Comparison of ENCODE assay signal across 14 cellular contexts in genomic region chr9:77819672-77820071, GRCh38.
A peak's percentile ranks its signal among the peaks of the same experiment; 100 is the strongest.
DNase-seq lines count a peak whose midpoint lies in the region; ATAC-seq, FAIRE-seq and TF ChIP-seq lines count a peak whose summit lies in the region.
"Had no signal": no experiment of that assay in that cellular context is flagged by ENCODE, and none has a peak within 500 bp of the region (broad histone marks: within the 10 kb centered on the region; RNA-seq: fewer than 3 reads in every experiment).

No MANE protein-coding gene starts in this region.

- no peak for TF ChIP-seq RAD21 in GM12878 (IDR thresholded peaks at IDR 0.05; ENCODE audit: insufficient read depth, low read depth, low read length)

- intact Hi-C loops in CD4-positive, alpha-beta T cell (cut with DNase I, micrococcal nuclease) = no loop called here
- intact Hi-C loops in GM12878 (cut with micrococcal nuclease; ENCODE audit: unreplicated experiment) (no loop called here), mucosa of descending colon (cut with DNase I, micrococcal nuclease) (no loop called here)

- SMC1A ChIA-PET in GM12878 (lab: Charles Lee; ENCODE audit: uncharacterized antibody, unreplicated experiment) = interaction anchor here (0.5 to 4.5 kb wide), 6 partner anchors 8 to 158 kb away, joined by 3 to 28 read pairs (median 7); no protein-coding TSS in a partner anchor

- H3K4me3 ChIP-seq in HL-60 (replicated peaks; ENCODE audit: insufficient read depth, low read length) (no peak overlapping the region), GM12878 (no peak overlapping the region), mucosa of descending colon (no peak overlapping the region)
- H3K4me3 ChIP-seq: testis had no signal

- peaks cover 33% of the 10 kb centered on the region for H3K4me1 Mint-ChIP-seq in CD4-positive, alpha-beta T cell (ENCODE audit: low read depth)
- peaks cover 14% of the 10 kb centered on the region for H3K4me1 Mint-ChIP-seq in activated T-cell treated with anti-CD3 and anti-CD28 coated beads, Interleukin-2, amount 50 U/mL, for 4 hours (ENCODE audit: low read depth)
- H3K4me1 Mint-ChIP-seq: natural killer cell had no signal

- peak; percentile 64 for ATAC-seq in CD4-positive, alpha-beta T cell (ENCODE audit: poor library complexity)
- peak; percentile 64 for ATAC-seq in GM12878
- ATAC-seq in mucosa of descending colon = peak; percentile 50
- ATAC-seq in HG02759 (IDR thresholded peaks at IDR 0.05; ENCODE audit: unreplicated experiment) = no peak
- ATAC-seq in activated T-cell treated with anti-CD3 and anti-CD28 coated beads, Interleukin-2, amount 50 U/mL, for 4 hours = no peak
- no peak for ATAC-seq in GM18505 (IDR thresholded peaks at IDR 0.05; ENCODE audit: unreplicated experiment)
- ATAC-seq: natural killer cell had no signal

- WGBS in GM12878 (ENCODE audit: insufficient coverage, insufficient replicate concordance, low lambda C conversion rate, missing lambda C conversion rate) = 9% methylated on average over 1 of the region's 1 CpG

- in situ Hi-C loops in GM12878 (cut with MboI) = no loop called here

- H3K4me1 ChIP-seq in GM12878 (ENCODE audit: control insufficient read depth, insufficient read depth, low read length) = no peaks in the 10 kb centered on the region
- H3K4me1 ChIP-seq in mucosa of descending colon (ENCODE audit: low read depth) = peaks cover 5% of the 10 kb centered on the region

- no peaks in the 10 kb centered on the region for H3K9me3 ChIP-seq in CD4-positive, alpha-beta T cell (ENCODE audit: control insufficient read depth, low read length)
- H3K9me3 ChIP-seq in GM12878 (replicated peaks; ENCODE audit: control insufficient read depth, insufficient read depth, low read length) (no peaks in the 10 kb centered on the region), mucosa of descending colon (no peaks in the 10 kb centered on the region)
- H3K9me3 ChIP-seq: testis had no signal

- RAD21 ChIA-PET in GM12878 (lab: Charles Lee; ENCODE audit: unreplicated experiment) = interaction anchor here (0.6 to 2.6 kb wide), 5 partner anchors 8 to 217 kb away, joined by 3 to 17 read pairs (median 7); no protein-coding TSS in a partner anchor

- H3K36me3 Mint-ChIP-seq in CD4-positive, alpha-beta T cell (ENCODE audit: low read depth) = peaks cover 20% of the 10 kb centered on the region
- peaks cover 6% of the 10 kb centered on the region for H3K36me3 Mint-ChIP-seq in activated T-cell treated with anti-CD3 and anti-CD28 coated beads, Interleukin-2, amount 50 U/mL, for 4 hours (ENCODE audit: insufficient read depth)
- H3K36me3 Mint-ChIP-seq: natural killer cell had no signal

- H3K79me2 ChIP-seq in GM12878 (ENCODE audit: control insufficient read depth, insufficient read depth, low read length) = no peaks in the 10 kb centered on the region

- no peak overlapping the region for H2AFZ ChIP-seq in GM12878 (ENCODE audit: control insufficient read depth, low read depth, low read length)

- H3K27me3 ChIP-seq in CD4-positive, alpha-beta T cell (ENCODE audit: control insufficient read depth, insufficient read depth, low read length) = no peaks in the 10 kb centered on the region
- H3K27me3 ChIP-seq in HL-60 (ENCODE audit: insufficient read depth, poor library complexity, severe bottlenecking) (no peaks in the 10 kb centered on the region), GM12878 (replicated peaks in 1 of 2; ENCODE audit: control insufficient read depth in 2 of 2, insufficient read depth in 2 of 2, low read length in 1 of 2) (no peaks in the 10 kb centered on the region)
- H3K27me3 ChIP-seq: testis had no signal

- CTCF ChIA-PET in CD4-positive, alpha-beta T cell (lab: Charles Lee) = no interaction called here
- CTCF ChIA-PET in GM12878 (lab: Yijun Ruan, JAX) = interaction anchor here (0.6 to 3.9 kb wide), 3 partner anchors 22 to 644 kb away, joined by 3 to 16 read pairs (median 3); no protein-coding TSS in a partner anchor

- no peak overlapping the region for H3K4me3 Mint-ChIP-seq in CD4-positive, alpha-beta T cell
- no peak overlapping the region for H3K4me3 Mint-ChIP-seq in activated T-cell treated with anti-CD3 and anti-CD28 coated beads, Interleukin-2, amount 50 U/mL, for 4 hours
- H3K4me3 Mint-ChIP-seq: dendritic cell treated with granulocyte-macrophage colony-stimulating factor and Interleukin-4, amounts not matched to agents 40 ng/mL and 50 ng/mL, for 4 days; natural killer cell had no signal

- no peak for TF ChIP-seq POLR2A in GM12878 (IDR thresholded peaks at IDR 0.05; ENCODE audit: low read depth, low read length)
- no peak for TF ChIP-seq POLR2A in GM18505 (IDR thresholded peaks at IDR 0.05; ENCODE audit: borderline replicate concordance, extremely low read depth, insufficient read depth, insufficient read length)

- H3K9ac ChIP-seq in GM12878 (ENCODE audit: control insufficient read depth, insufficient read depth, low read length) = no peak overlapping the region

- no peak overlapping the region for H3K27ac ChIP-seq in CD4-positive, alpha-beta T cell (ENCODE audit: low read depth, low read length)
- H3K27ac ChIP-seq in HL-60 (replicated peaks) (no peak overlapping the region), GM12878 (ENCODE audit: control insufficient read depth, insufficient read depth) (no peak overlapping the region)
- H3K27ac ChIP-seq: testis had no signal

- no peaks in the 10 kb centered on the region for H3K9me3 Mint-ChIP-seq in CD4-positive, alpha-beta T cell
- no peaks in the 10 kb centered on the region for H3K9me3 Mint-ChIP-seq in activated T-cell treated with anti-CD3 and anti-CD28 coated beads, Interleukin-2, amount 50 U/mL, for 4 hours
- H3K9me3 Mint-ChIP-seq: dendritic cell treated with granulocyte-macrophage colony-stimulating factor and Interleukin-4, amounts not matched to agents 40 ng/mL and 50 ng/mL, for 4 days; natural killer cell had no signal

- POLR2A ChIA-PET in CD4-positive, alpha-beta T cell (lab: Charles Lee) = interaction anchor here (0.9 kb wide), 1 partner anchor 11 kb away, joined by 3 read pairs; no protein-coding TSS in a partner anchor
- POLR2A ChIA-PET in GM12878 (lab: Charles Lee) = interaction anchor here (0.6 kb wide), 1 partner anchor 1795 kb away, joined by 4 read pairs; no protein-coding TSS in a partner anchor

- H3K27ac Mint-ChIP-seq in CD4-positive, alpha-beta T cell = no peak overlapping the region
- H3K27ac Mint-ChIP-seq: dendritic cell treated with granulocyte-macrophage colony-stimulating factor and Interleukin-4, amounts not matched to agents 40 ng/mL and 50 ng/mL, for 4 days; natural killer cell had no signal

- no peak for FAIRE-seq in GM12878 (lab: Jason Lieb, UNC)
- FAIRE-seq: GM18507, TTC549 had no signal

- no TSS peak for BruUV-seq in GM12878 (replicated peaks; lab: Mats Ljungman, UMichigan)

- no peaks in the 10 kb centered on the region for H3K36me3 ChIP-seq in GM12878 (ENCODE audit: control insufficient read depth in 2 of 2, insufficient read depth in 2 of 2, low read length in 1 of 2)
- no peaks in the 10 kb centered on the region for H3K36me3 ChIP-seq in mucosa of descending colon (ENCODE audit: low read depth)

- no peak for DNase-seq in CD4-positive, alpha-beta T cell
- peak; percentile 12 to 40 for DNase-seq in HL-60 (ENCODE audit: low read depth in 1 of 2, low spot score in 1 of 2)
- DNase-seq in GM12878 (ENCODE audit: low read depth, low spot score) = no peak
- DNase-seq in mucosa of descending colon = no peak
- DNase-seq in activated T-cell treated with anti-CD3 and anti-CD28 coated beads, Interleukin-2, amount 50 U/mL, for 4 hours = no peak
- no peak for DNase-seq in NCI-H2107 treated with DMSO at 0.1 percent for 48 hours (lab: John Stamatoyannopoulos, UW; ENCODE audit: unreplicated experiment)
- DNase-seq: natural killer cell; stimulated activated CD4-positive, alpha-beta T cell treated with anti-CD3 and anti-CD28 coated beads, Interleukin-2, amount 100 ng/mL, for 48 hours; testis had no signal

- no peaks in the 10 kb centered on the region for H4K20me1 ChIP-seq in GM12878 (ENCODE audit: control insufficient read depth, insufficient read depth)

- no peak for TF ChIP-seq EP300 in GM12878 (IDR thresholded peaks at IDR 0.05; ENCODE audit: borderline replicate concordance in 1 of 2, control insufficient read depth in 1 of 2, low read depth in 2 of 2, low read length in 2 of 2)

- H3K4me2 ChIP-seq in GM12878 (ENCODE audit: control insufficient read depth, insufficient read depth) = no peak overlapping the region

- TF ChIP-seq CTCF in CD4-positive, alpha-beta T cell (IDR thresholded peaks at IDR 0.05) = no peak
- TF ChIP-seq CTCF in HL-60 (IDR thresholded peaks at IDR 0.05; ENCODE audit: insufficient read depth, low read length) = no peak
- TF ChIP-seq CTCF in GM12878 (IDR thresholded peaks at IDR 0.05 in 2 of 3, conservative IDR thresholded peaks at IDR 0.05 in 1 of 3; ENCODE audit: control insufficient read depth in 2 of 3, extremely low read depth in 1 of 3, insufficient read depth in 1 of 3, low read depth in 3 of 3, low read length in 3 of 3) = no peak
- TF ChIP-seq CTCF in mucosa of descending colon (IDR thresholded peaks at IDR 0.05) = no peak

- no peaks in the 10 kb centered on the region for H3K27me3 Mint-ChIP-seq in CD4-positive, alpha-beta T cell
- H3K27me3 Mint-ChIP-seq in activated T-cell treated with anti-CD3 and anti-CD28 coated beads, Interleukin-2, amount 50 U/mL, for 4 hours (ENCODE audit: low read depth) = no peaks in the 10 kb centered on the region
- H3K27me3 Mint-ChIP-seq: dendritic cell treated with granulocyte-macrophage colony-stimulating factor and Interleukin-4, amounts not matched to agents 40 ng/mL and 50 ng/mL, for 4 days had no signal

TF ChIP-seq in GM12878, 131 proteins besides CTCF, POLR2A, EP300 and RAD21 (continues in another document):
- TF ChIP-seq USF1 (IDR thresholded peaks at IDR 0.05; ENCODE audit: borderline replicate concordance, extremely low read length, insufficient read depth, low read depth, low read length) (no peak), YBX1 (IDR thresholded peaks at IDR 0.05) (no peak), SPI1 (IDR thresholded peaks at IDR 0.05; ENCODE audit: borderline replicate concordance, insufficient read depth, low read depth, low read length) (no peak), DPF2 (IDR thresholded peaks at IDR 0.05) (no peak)

Comparison
In these comparisons a context has a peak if more than half of its experiments do, and no peak if none do; other contexts are left out.
1. ATAC-seq: peak in CD4-positive, alpha-beta T cell (single experiment), GM12878 (single experiment) and mucosa of descending colon (single experiment); none in HG02759 (single experiment), activated T-cell treated with anti-CD3 and anti-CD28 coated beads, Interleukin-2, amount 50 U/mL, for 4 hours (0 of 2) and GM18505 (single experiment).
2. DNase-seq: peak in HL-60 (2 of 2); none in CD4-positive, alpha-beta T cell (0 of 10), GM12878 (single experiment), mucosa of descending colon (0 of 3), activated T-cell treated with anti-CD3 and anti-CD28 coated beads, Interleukin-2, amount 50 U/mL, for 4 hours (single experiment) and NCI-H2107 treated with DMSO at 0.1 percent for 48 hours (single experiment).